Comparison of ENCODE assay signal across 14 cellular contexts in the genomic region with DNA sequence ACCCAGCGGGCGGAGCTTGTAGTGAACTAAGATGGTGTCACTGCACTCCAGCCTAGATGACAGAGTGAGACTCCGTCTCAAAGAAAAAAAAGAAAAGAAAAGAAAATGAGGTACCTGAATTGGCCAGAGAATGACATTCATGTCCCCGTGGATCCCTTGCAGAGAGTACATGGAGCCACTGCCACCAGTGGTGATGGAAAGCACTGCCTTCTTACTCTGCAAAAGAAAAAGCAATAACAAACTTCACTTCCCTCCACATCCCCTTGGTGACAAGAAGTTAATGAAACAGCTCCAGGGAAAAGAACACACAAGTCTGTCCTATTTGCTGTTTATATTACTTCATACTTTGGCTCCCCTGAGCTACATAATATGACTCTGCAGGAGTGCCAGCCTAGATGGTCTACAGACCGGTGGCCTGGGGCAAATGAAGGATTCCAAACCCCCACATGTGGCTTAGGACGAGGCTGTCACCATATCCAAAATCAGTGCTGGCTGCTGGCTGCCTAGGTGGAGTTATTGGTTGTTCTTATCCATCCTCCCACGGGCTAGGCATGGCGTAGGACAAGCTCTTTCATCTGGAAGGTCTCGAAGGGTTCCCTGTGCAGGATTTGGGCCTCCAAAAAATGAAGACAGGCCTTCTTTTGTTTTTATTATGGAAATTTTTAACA.
"Had no signal": no experiment of that assay in that cellular context is flagged by ENCODE, and none has a peak within 500 bp of the region (broad histone marks: within the 10 kb centered on the region; RNA-seq: fewer than 3 reads in every experiment).

No MANE protein-coding gene starts in this region.

- H3K9me3 Mint-ChIP-seq: activated B cell treated with CpG ODN at 0.5 μM for 24 hours; activated CD4-positive, alpha-beta T cell treated with anti-CD3 and anti-CD28 coated beads, Interleukin-2, amount 10 ng/mL, durations not matched to agents 24 days and 14 days; activated naive CD4-positive, alpha-beta T cell treated with anti-CD3 and anti-CD28 coated beads, Interleukin-2, amount 50 U/mL, for 24 hours; natural killer cell had no signal

- H3K4me1 Mint-ChIP-seq: activated B cell treated with CpG ODN at 0.5 μM for 24 hours had no signal

- DNase-seq: activated B cell treated with CpG ODN at 0.5 μM for 24 hours; activated CD4-positive, alpha-beta T cell treated with anti-CD3 and anti-CD28 coated beads, Interleukin-2, amount 10 ng/mL, durations not matched to agents 24 days and 14 days; activated effector memory CD4-positive, alpha-beta T cell treated with anti-CD3 and anti-CD28 coated beads, Interleukin-2, amount 50 U/mL, for 16 hours; activated T-cell treated with anti-CD3 and anti-CD28 coated beads, Interleukin-2, amount 50 U/mL, for 1 hour; effector CD4-positive, alpha-beta T cell; kidney glomerular epithelial cell; mesenchymal stem cell; natural killer cell; psoas muscle; stimulated activated CD4-positive, alpha-beta T cell treated with anti-CD3 and anti-CD28 coated beads, Interleukin-1b, Interleukin-23, amount 100 ng/mL, for 48 hours; T-helper 17 cell had no signal

- ATAC-seq: natural killer cell, psoas muscle, T-helper 17 cell had no signal

- H3K36me3 Mint-ChIP-seq: activated naive CD4-positive, alpha-beta T cell treated with anti-CD3 and anti-CD28 coated beads, Interleukin-2, amount 50 U/mL, for 24 hours; natural killer cell had no signal

- H3K27me3 ChIP-seq: foreskin keratinocyte had no signal

- H3K4me3 Mint-ChIP-seq: activated B cell treated with CpG ODN at 0.5 μM for 24 hours; activated CD4-positive, alpha-beta T cell treated with anti-CD3 and anti-CD28 coated beads, Interleukin-2, amount 10 ng/mL, durations not matched to agents 24 days and 14 days; activated naive CD4-positive, alpha-beta T cell treated with anti-CD3 and anti-CD28 coated beads, Interleukin-2, amount 50 U/mL, for 24 hours; natural killer cell; T-helper 17 cell had no signal

- H3K27ac Mint-ChIP-seq: activated B cell treated with CpG ODN at 0.5 μM for 24 hours; activated CD4-positive, alpha-beta T cell treated with anti-CD3 and anti-CD28 coated beads, Interleukin-2, amount 10 ng/mL, durations not matched to agents 24 days and 14 days; activated naive CD4-positive, alpha-beta T cell treated with anti-CD3 and anti-CD28 coated beads, Interleukin-2, amount 50 U/mL, for 24 hours; natural killer cell; T-helper 17 cell had no signal

- H3K27me3 Mint-ChIP-seq: activated B cell treated with CpG ODN at 0.5 μM for 24 hours; activated CD4-positive, alpha-beta T cell treated with anti-CD3 and anti-CD28 coated beads, Interleukin-2, amount 10 ng/mL, durations not matched to agents 24 days and 14 days; activated naive CD4-positive, alpha-beta T cell treated with anti-CD3 and anti-CD28 coated beads, Interleukin-2, amount 50 U/mL, for 24 hours; T-helper 17 cell had no signal

- H3K9me3 ChIP-seq: psoas muscle had no signal

- H3K4me3 ChIP-seq: coronary artery, psoas muscle had no signal

- H3K4me1 ChIP-seq: psoas muscle had no signal

- H3K27ac ChIP-seq: coronary artery, foreskin keratinocyte, psoas muscle had no signal
